In genomic region chr17:5694507-5694906, GRCh38 we compare ENCODE assay signal across 18 cellular contexts.
DNase-seq lines count a peak whose midpoint lies in the region; ATAC-seq and TF ChIP-seq lines count a peak whose summit lies in the region.
"Had no signal": no experiment of that assay in that cellular context is flagged by ENCODE, and none has a peak within 500 bp of the region (broad histone marks: within the 10 kb centered on the region; RNA-seq: fewer than 3 reads in every experiment).

No MANE protein-coding gene starts in this region.

- no peak for TF ChIP-seq CTCF in nephron progenitor cell (IDR thresholded peaks at IDR 0.05)

- DNase-seq in EL, result peak; percentile 8
- DNase-seq in NCI-H128 (lab: John Stamatoyannopoulos, UW; ENCODE audit: unreplicated experiment), result peak; percentile 27
- DNase-seq in RPMI7951 (ENCODE audit: low read depth), result peak; percentile 3
- DNase-seq in nephron progenitor cell, result no peak
- no peak for DNase-seq in COLO829 (ENCODE audit: low spot score)
- no peak for DNase-seq in hepatic stellate cell (ENCODE audit: low spot score)
- DNase-seq: activated CD4-positive, CD25-positive, alpha-beta regulatory T cell; activated T-cell treated with anti-CD3 and anti-CD28 coated beads, Interleukin-2, amount 50 U/mL, for 48 hours; GOT3; hippocampal formation; KBM-7; MV-4-11; NCI-H446 treated with DMSO at 0.1 percent for 48 hours; stimulated activated CD4-positive, alpha-beta T cell treated with anti-CD3 and anti-CD28 coated beads, Interleukin-12 subunit alpha, Interleukin-12 subunit beta, amount 100 ng/mL, for 4 hours; T-helper 17 cell had no signal

- H3K4me1 Mint-ChIP-seq in nephron progenitor cell, result peaks cover 29% of the 10 kb centered on the region
- H3K4me1 Mint-ChIP-seq: activated naive CD4-positive, alpha-beta T cell treated with anti-CD3 and anti-CD28 coated beads, Interleukin-2, amount 50 U/mL, for 24 hours; stimulated activated effector memory CD8-positive, alpha-beta T cell treated with anti-CD3 and anti-CD28 coated beads, Interleukin-12 subunit alpha, Interleukin-12 subunit beta, amount 100 ng/mL, for 72 hours; T-helper 17 cell had no signal

- peaks cover 12% of the 10 kb centered on the region for H3K27me3 Mint-ChIP-seq in nephron progenitor cell (ENCODE audit: low read depth, poor library complexity)

- peaks cover 8% of the 10 kb centered on the region for H3K9me3 Mint-ChIP-seq in nephron progenitor cell
- H3K9me3 Mint-ChIP-seq: activated naive CD4-positive, alpha-beta T cell treated with anti-CD3 and anti-CD28 coated beads, Interleukin-2, amount 50 U/mL, for 24 hours; stimulated activated effector memory CD8-positive, alpha-beta T cell treated with anti-CD3 and anti-CD28 coated beads, Interleukin-12 subunit alpha, Interleukin-12 subunit beta, amount 100 ng/mL, for 72 hours had no signal

- ATAC-seq in GM21515 (IDR thresholded peaks at IDR 0.05; ENCODE audit: unreplicated experiment), result no peak
- ATAC-seq: stimulated activated effector memory CD8-positive, alpha-beta T cell treated with anti-CD3 and anti-CD28 coated beads, Interleukin-12 subunit alpha, Interleukin-12 subunit beta, amount 100 ng/mL, for 72 hours; T-helper 17 cell had no signal

- no peak overlapping the region for H3K4me3 Mint-ChIP-seq in nephron progenitor cell
- H3K4me3 Mint-ChIP-seq: activated naive CD4-positive, alpha-beta T cell treated with anti-CD3 and anti-CD28 coated beads, Interleukin-2, amount 50 U/mL, for 24 hours; stimulated activated effector memory CD8-positive, alpha-beta T cell treated with anti-CD3 and anti-CD28 coated beads, Interleukin-12 subunit alpha, Interleukin-12 subunit beta, amount 100 ng/mL, for 72 hours; T-helper 17 cell had no signal

- no peaks in the 10 kb centered on the region for H3K36me3 Mint-ChIP-seq in nephron progenitor cell (ENCODE audit: low read depth)
- H3K36me3 Mint-ChIP-seq: activated naive CD4-positive, alpha-beta T cell treated with anti-CD3 and anti-CD28 coated beads, Interleukin-2, amount 50 U/mL, for 24 hours; stimulated activated effector memory CD8-positive, alpha-beta T cell treated with anti-CD3 and anti-CD28 coated beads, Interleukin-12 subunit alpha, Interleukin-12 subunit beta, amount 100 ng/mL, for 72 hours had no signal

- peak overlapping the region; percentile 51 for H3K27ac Mint-ChIP-seq in nephron progenitor cell
- H3K27ac Mint-ChIP-seq: activated naive CD4-positive, alpha-beta T cell treated with anti-CD3 and anti-CD28 coated beads, Interleukin-2, amount 50 U/mL, for 24 hours; stimulated activated effector memory CD8-positive, alpha-beta T cell treated with anti-CD3 and anti-CD28 coated beads, Interleukin-12 subunit alpha, Interleukin-12 subunit beta, amount 100 ng/mL, for 72 hours; T-helper 17 cell had no signal

Comparison
In these comparisons a context has a peak if more than half of its experiments do, and no peak if none do; other contexts are left out.
1. DNase-seq: peak in EL (single experiment), NCI-H128 (single experiment) and RPMI7951 (single experiment); none in nephron progenitor cell (single experiment), COLO829 (single experiment) and hepatic stellate cell (single experiment).